In genomic region chr2:43210125-43210466, GRCh38 we compare ENCODE assay signal across 13 cellular contexts. TPM values are rescaled to one million over a fixed set of nuclear protein-coding genes. Genes with fewer than 3 reads are reported as not detected.
DNase-seq lines count a peak whose midpoint lies in the region; ATAC-seq and TF ChIP-seq lines count a peak whose summit lies in the region.
"Had no signal": no experiment of that assay in that cellular context is flagged by ENCODE, and none has a peak within 500 bp of the region (broad histone marks: within the 10 kb centered on the region; RNA-seq: fewer than 3 reads in every experiment).

No MANE protein-coding gene starts in this region.

- peaks cover 5 to 11% of the 10 kb centered on the region in 2 donors for H3K36me3 Mint-ChIP-seq in CD4-positive, alpha-beta memory T cell
- H3K36me3 Mint-ChIP-seq in immature natural killer cell (peaks cover 0 to 7% (median 5%) of the 10 kb centered on the region in 3 donors), chondrocyte (ENCODE audit: low read depth) (no peaks in the 10 kb centered on the region)

- CTCF ChIA-PET in CD4-positive, alpha-beta memory T cell (lab: Charles Lee; ENCODE audit: partially characterized antibody), result interaction anchor here (1.2 kb wide), 1 partner anchor 8 kb away, joined by 4 read pairs; no protein-coding TSS in a partner anchor

- H3K27me3 Mint-ChIP-seq in CD4-positive, alpha-beta memory T cell, result no peaks in the 10 kb centered on the region
- H3K27me3 Mint-ChIP-seq in immature natural killer cell (ENCODE audit: low read depth in 3 of 3), result peaks cover 3 to 5% (median 5%) of the 10 kb centered on the region in 3 donors
- H3K27me3 Mint-ChIP-seq in chondrocyte (ENCODE audit: low read depth), result no peaks in the 10 kb centered on the region

- H3K27ac ChIP-seq in CD4-positive, alpha-beta memory T cell (ENCODE audit: low read depth, low read length), result no peak overlapping the region
- H3K27ac ChIP-seq in Peyer's patch (peak overlapping the region in 3 of 4 donors; percentile 27 to 62 (median 49)), skin epidermis (peak overlapping the region in 13 of 21 experiments; percentile 3 to 81 (median 68))
- H3K27ac ChIP-seq: C4-2B, pancreas had no signal

- no peak overlapping the region for H3K4me3 ChIP-seq in CD4-positive, alpha-beta memory T cell (ENCODE audit: low read length in 2 of 2)
- H3K4me3 ChIP-seq in Peyer's patch (no peak overlapping the region), skin epidermis (no peak overlapping the region)
- H3K4me3 ChIP-seq: pancreas had no signal

- H3K9me3 Mint-ChIP-seq in CD4-positive, alpha-beta memory T cell, result no peaks in the 10 kb centered on the region
- H3K9me3 Mint-ChIP-seq in immature natural killer cell (peaks cover 0 to 3% (median 0%) of the 10 kb centered on the region in 6 donors), chondrocyte (ENCODE audit: low read depth) (no peaks in the 10 kb centered on the region)
- H3K9me3 Mint-ChIP-seq: T-helper 1 cell treated with Interleukin-12 subunit alpha and Interleukin-12 subunit beta and Interleukin-4 antibody, amounts not matched to agents 30 μg/mL and 1 μg/mL, for 36 hours had no signal

- no peak for TF ChIP-seq CTCF in Peyer's patch (IDR thresholded peaks at IDR 0.05)
- TF ChIP-seq CTCF in chondrocyte (IDR thresholded peaks at IDR 0.05), result no peak

- TF ChIP-seq POLR2A in Peyer's patch (IDR thresholded peaks at IDR 0.05), result no peak

- DNase-seq in CD4-positive, alpha-beta memory T cell, result peak in 1 of 5 donors; percentile 15
- DNase-seq in Peyer's patch (no peak), immature natural killer cell (no peak), chondrocyte (ENCODE audit: low spot score) (no peak), H4 (ENCODE audit: low spot score) (no peak)
- DNase-seq: effector CD8-positive, alpha-beta T cell; NCI-H1694 treated with DMSO at 0.1 percent for 48 hours; NCI-H774 had no signal

- no peak for ATAC-seq in GM19324 (IDR thresholded peaks at IDR 0.05; ENCODE audit: low FRiP score, unreplicated experiment)

- POLR2A ChIA-PET in CD4-positive, alpha-beta memory T cell (lab: Charles Lee; ENCODE audit: partially characterized antibody), result interaction anchor here (0.8 to 46.5 kb wide), 4 partner anchors 9 to 57 kb away, joined by 3 to 6960 read pairs (median 571); partner anchors contain the start of gene ZFP36L2

- H3K4me1 Mint-ChIP-seq in CD4-positive, alpha-beta memory T cell, result peaks cover 15 to 44% (median 30%) of the 10 kb centered on the region in 4 donors
- H3K4me1 Mint-ChIP-seq in immature natural killer cell (peaks cover 49 to 51% of the 10 kb centered on the region in 2 donors), chondrocyte (ENCODE audit: low read depth) (peaks cover 7% of the 10 kb centered on the region)

- H3K9me3 ChIP-seq in CD4-positive, alpha-beta memory T cell (ENCODE audit: control insufficient read depth in 1 of 2, low read length in 2 of 2), result no peaks in the 10 kb centered on the region
- no peaks in the 10 kb centered on the region for H3K9me3 ChIP-seq in Peyer's patch
- H3K9me3 ChIP-seq: pancreas had no signal

- intact Hi-C loops in CD4-positive, alpha-beta memory T cell (cut with micrococcal nuclease), result no loop called here

- no peak overlapping the region for H3K4me3 Mint-ChIP-seq in CD4-positive, alpha-beta memory T cell
- H3K4me3 Mint-ChIP-seq in immature natural killer cell (peak overlapping the region in 4 of 5 donors; percentile 31 to 46 (median 37)), chondrocyte (ENCODE audit: unreplicated experiment) (no peak overlapping the region)
- H3K4me3 Mint-ChIP-seq: T-helper 1 cell treated with Interleukin-12 subunit alpha and Interleukin-12 subunit beta and Interleukin-4 antibody, amounts not matched to agents 30 μg/mL and 1 μg/mL, for 36 hours had no signal

- peak overlapping the region in 5 of 7 donors; percentile 1 to 83 (median 38) for H3K27ac Mint-ChIP-seq in CD4-positive, alpha-beta memory T cell
- H3K27ac Mint-ChIP-seq in immature natural killer cell, result peak overlapping the region in 5 of 6 donors; percentile 17 to 88 (median 86)
- H3K27ac Mint-ChIP-seq in chondrocyte (ENCODE audit: unreplicated experiment), result no peak overlapping the region
- H3K27ac Mint-ChIP-seq: T-helper 1 cell treated with Interleukin-12 subunit alpha and Interleukin-12 subunit beta and Interleukin-4 antibody, amounts not matched to agents 30 μg/mL and 1 μg/mL, for 36 hours had no signal

- H3K36me3 ChIP-seq in CD4-positive, alpha-beta memory T cell (ENCODE audit: insufficient read depth, low read length), result no peaks in the 10 kb centered on the region
- H3K36me3 ChIP-seq in Peyer's patch, result no peaks in the 10 kb centered on the region
- H3K36me3 ChIP-seq: pancreas had no signal

- H3K4me1 ChIP-seq in CD4-positive, alpha-beta memory T cell (ENCODE audit: insufficient read depth, low read length), result peaks cover 27% of the 10 kb centered on the region
- H3K4me1 ChIP-seq in Peyer's patch, result peaks cover 0 to 11% (median 0%) of the 10 kb centered on the region in 4 donors
- H3K4me1 ChIP-seq: pancreas had no signal

- H3K27me3 ChIP-seq in CD4-positive, alpha-beta memory T cell (ENCODE audit: insufficient read depth, low read length), result no peaks in the 10 kb centered on the region
- no peaks in the 10 kb centered on the region for H3K27me3 ChIP-seq in Peyer's patch
- H3K27me3 ChIP-seq: pancreas had no signal

RNA-seq across cellular contexts. Expression of gene ZFP36L2, which starts 16.3 kb away (rescaled TPM):
- total RNA-seq in CD4-positive, alpha-beta memory T cell, result 100 to 1,000 TPM; 456 to 464 TPM
- polyA plus RNA-seq in CD4-positive, alpha-beta memory T cell, result 100 to 1,000 TPM; 271 to 523 TPM
- 100 to 1,000 TPM in 3 of 4 donors, 10 to 100 TPM in 1; 90.4 to 227 (median 148) TPM for total RNA-seq in Peyer's patch
- 100 to 1,000 TPM; 166 to 431 (median 274) TPM for polyA plus RNA-seq in immature natural killer cell
- total RNA-seq in chondrocyte, result 95.8 to 103 TPM (median 98.3 TPM) in 3 replicates
- 1.2 and 2.1 TPM in 2 replicates for total RNA-seq in H4 (2014; rRNA removed; shearing (Covaris generic))

Comparison
In these comparisons a context has a peak if more than half of its experiments do, and no peak if none do; other contexts are left out.
1. H3K4me3 Mint-ChIP-seq: peak in immature natural killer cell (4 of 5); none in CD4-positive, alpha-beta memory T cell (0 of 8) and chondrocyte (single experiment).
2. RNA of gene ZFP36L2, which starts 16.3 kb away (total RNA-seq): 456 to 464 TPM in CD4-positive, alpha-beta memory T cell, 90.4 to 227 TPM in Peyer's patch and 95.8 to 103 TPM in chondrocyte; 1.2 to 2.1 TPM in H4; every median in the first group is over 10 times any median in the second.